In the genomic region with DNA sequence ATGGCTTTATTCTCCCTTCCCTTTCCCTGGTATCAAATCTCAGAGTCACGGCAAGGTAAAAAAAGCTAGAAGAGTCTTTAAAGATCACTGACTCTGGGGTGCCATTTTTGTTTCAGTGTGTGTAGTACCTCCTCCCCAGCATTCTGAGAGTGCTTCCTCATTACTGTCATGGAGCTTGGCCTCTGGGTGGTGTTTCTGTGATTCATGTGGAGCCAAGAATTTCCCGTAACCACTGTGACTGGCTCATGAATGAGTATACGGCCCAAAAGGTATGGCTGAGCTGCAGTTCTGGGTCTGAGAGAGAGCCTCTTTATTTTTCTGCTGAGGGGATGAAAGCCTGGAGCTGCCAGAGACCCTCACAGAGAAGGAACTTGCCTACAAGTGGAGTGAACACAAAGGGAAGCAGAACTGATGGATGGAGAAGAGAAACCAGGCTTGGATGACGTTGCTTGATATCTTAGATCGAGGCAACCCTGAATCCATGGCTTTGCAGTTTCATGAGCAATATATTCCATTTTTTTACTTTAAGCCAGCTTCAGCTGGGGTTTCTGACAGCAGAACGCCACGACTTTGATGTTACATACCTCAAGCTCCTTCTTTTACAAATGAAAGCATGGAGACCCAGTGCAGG, we compare ENCODE assay signal across 1 cellular context.
TF ChIP-seq lines count a peak whose summit lies in the region.

No MANE protein-coding gene starts in this region.

TF ChIP-seq in H1, 55 proteins besides CTCF, POLR2A, EP300 and RAD21 (continued from another document):
- no peak for TF ChIP-seq TEAD4 (IDR thresholded peaks at IDR 0.05; ENCODE audit: low read depth, low read length)
